In the genomic region with DNA sequence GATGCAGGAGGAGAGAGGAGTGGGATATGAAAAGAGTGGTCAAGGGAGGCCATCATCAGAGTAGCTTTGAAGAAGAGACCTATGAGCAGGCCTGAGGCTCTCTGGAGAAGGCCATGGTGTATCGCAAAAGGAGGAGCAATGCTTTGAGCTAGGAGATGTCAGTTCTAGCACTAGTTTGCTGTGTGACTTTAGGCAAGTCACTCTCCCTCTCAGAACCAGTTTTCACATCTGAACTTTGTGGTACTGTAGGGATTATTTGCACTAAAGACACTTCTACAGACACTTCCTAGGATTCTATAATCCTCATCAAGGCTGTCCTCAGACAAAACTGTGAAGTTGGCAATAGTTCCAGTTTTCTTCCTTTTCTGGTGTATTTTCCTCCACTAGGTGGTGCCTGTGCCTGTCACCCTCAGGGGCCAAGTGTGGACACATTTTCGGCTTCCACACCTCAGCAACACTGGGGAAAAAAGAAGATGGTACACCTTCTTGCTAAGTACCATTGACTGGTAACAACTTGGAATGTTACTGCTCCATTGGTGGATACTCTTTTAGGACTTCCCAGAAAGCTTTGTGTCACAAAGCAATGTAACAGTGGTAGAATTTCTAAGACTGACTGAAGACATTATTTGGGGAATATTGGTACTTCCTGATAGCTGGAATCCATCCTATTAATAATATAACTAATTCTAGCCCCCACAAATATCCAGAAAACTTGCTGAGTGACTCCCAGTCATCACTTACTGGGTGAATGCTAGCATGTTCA, we compare ENCODE assay signal across 14 cellular contexts. TPM values are rescaled to one million over a fixed set of nuclear protein-coding genes. Genes with fewer than 3 reads are reported as not detected.
DNase-seq lines count a peak whose midpoint lies in the region; ATAC-seq, FAIRE-seq and TF ChIP-seq lines count a peak whose summit lies in the region.
"Had no signal": no experiment of that assay in that cellular context is flagged by ENCODE, and none has a peak within 500 bp of the region (broad histone marks: within the 10 kb centered on the region; RNA-seq: fewer than 3 reads in every experiment).

No MANE protein-coding gene starts in this region.

- no peaks in the 10 kb centered on the region for H3K9me3 Mint-ChIP-seq in astrocyte (ENCODE audit: unreplicated experiment)
- H3K9me3 Mint-ChIP-seq: activated naive CD4-positive, alpha-beta T cell treated with anti-CD3 and anti-CD28 coated beads, Interleukin-2, amount 10 ng/mL, durations not matched to agents 7 days and 5 days; T-helper 2 cell treated with Interferon-gamma antibody and Interleukin-4, amounts not matched to agents 5 μg/mL and 100 μg/mL, for 36 hours had no signal

- no peak for TF ChIP-seq POLR2A in stomach (IDR thresholded peaks at IDR 0.05)

- H3K36me3 Mint-ChIP-seq in astrocyte (ENCODE audit: low read depth, unreplicated experiment) = peaks cover 36% of the 10 kb centered on the region
- H3K36me3 Mint-ChIP-seq: activated naive CD4-positive, alpha-beta T cell treated with anti-CD3 and anti-CD28 coated beads, Interleukin-2, amount 10 ng/mL, durations not matched to agents 7 days and 5 days; natural killer cell treated with Interleukin-12 subunit alpha and Interleukin-12 subunit beta and Interleukin-15 and Interleukin-18, amount 100 ng/mL, for 72 hours had no signal

- H3K27ac ChIP-seq in astrocyte (ENCODE audit: low read depth, low read length) = no peak overlapping the region
- H3K27ac ChIP-seq in left lung = no peak overlapping the region
- H3K27ac ChIP-seq in stomach = no peak overlapping the region

- H3K4me3 Mint-ChIP-seq in astrocyte (ENCODE audit: unreplicated experiment) = no peak overlapping the region
- H3K4me3 Mint-ChIP-seq: activated naive CD4-positive, alpha-beta T cell treated with anti-CD3 and anti-CD28 coated beads, Interleukin-2, amount 10 ng/mL, durations not matched to agents 7 days and 5 days; natural killer cell treated with Interleukin-12 subunit alpha and Interleukin-12 subunit beta and Interleukin-15 and Interleukin-18, amount 100 ng/mL, for 72 hours; T-helper 2 cell treated with Interferon-gamma antibody and Interleukin-4, amounts not matched to agents 5 μg/mL and 100 μg/mL, for 36 hours had no signal

- peak; percentile 59 for ATAC-seq in HG02884 (IDR thresholded peaks at IDR 0.05; ENCODE audit: unreplicated experiment)
- ATAC-seq in left lung = peak; percentile 31
- ATAC-seq in GM19023 (IDR thresholded peaks at IDR 0.05; ENCODE audit: unreplicated experiment) = no peak
- ATAC-seq: natural killer cell treated with Interleukin-12 subunit alpha and Interleukin-12 subunit beta and Interleukin-15 and Interleukin-18, amount 100 ng/mL, for 72 hours had no signal

- H4K20me1 ChIP-seq in astrocyte (ENCODE audit: insufficient read depth, low read length) = peaks cover 21% of the 10 kb centered on the region

- H3K4me3 ChIP-seq in astrocyte (ENCODE audit: insufficient read depth, low read depth, low read length) (no peak overlapping the region), left lung (no peak overlapping the region), stomach (no peak overlapping the region)

- intact Hi-C loops in left lung (cut with DNase I) (no loop called here), stomach (cut with DNase I; ENCODE audit: low total_unique reads) (no loop called here)

- peaks cover 30% of the 10 kb centered on the region for H3K79me2 ChIP-seq in astrocyte (ENCODE audit: insufficient read depth, low read length)

- FAIRE-seq in D721Med (lab: Jason Lieb, UNC) = no peak
- no peak for FAIRE-seq in astrocyte (lab: Jason Lieb, UNC)
- FAIRE-seq: frontal cortex, GM12892 had no signal

- no peaks in the 10 kb centered on the region for H3K27me3 Mint-ChIP-seq in astrocyte (ENCODE audit: low read depth, unreplicated experiment)

- H3K4me1 ChIP-seq in astrocyte (ENCODE audit: insufficient read depth, low read length) (no peaks in the 10 kb centered on the region), left lung (no peaks in the 10 kb centered on the region), stomach (no peaks in the 10 kb centered on the region)

- no peak overlapping the region for H3K4me2 ChIP-seq in astrocyte (ENCODE audit: low read length)

- TF ChIP-seq EP300 in stomach (IDR thresholded peaks at IDR 0.05) = no peak

- H2AFZ ChIP-seq in astrocyte (ENCODE audit: low read depth, low read length) = no peak overlapping the region

- H3K9ac ChIP-seq in astrocyte (ENCODE audit: low read length) = no peak overlapping the region

- H3K4me1 Mint-ChIP-seq in astrocyte (ENCODE audit: low read depth, unreplicated experiment) = peaks cover 45% of the 10 kb centered on the region
- H3K4me1 Mint-ChIP-seq: activated naive CD4-positive, alpha-beta T cell treated with anti-CD3 and anti-CD28 coated beads, Interleukin-2, amount 10 ng/mL, durations not matched to agents 7 days and 5 days had no signal

- H3K27me3 ChIP-seq in astrocyte (ENCODE audit: insufficient read depth, low read length) (peaks cover 5% of the 10 kb centered on the region), left lung (peaks cover 0 to 17% of the 10 kb centered on the region in 2 donors), stomach (peaks cover 0 to 2% (median 0%) of the 10 kb centered on the region in 3 donors)

- WGBS in stomach, 5 donors = 74 to 91% (median 87%) methylated on average over 2 of the region's 2 CpGs

- peaks cover 3% of the 10 kb centered on the region for H3K36me3 ChIP-seq in astrocyte (ENCODE audit: insufficient read depth, low read length)
- H3K36me3 ChIP-seq in left lung = no peaks in the 10 kb centered on the region
- no peaks in the 10 kb centered on the region for H3K36me3 ChIP-seq in stomach

- TF ChIP-seq CTCF in D721Med (IDR thresholded peaks at IDR 0.05; ENCODE audit: insufficient read depth, missing control alignments) (peak; percentile 31), astrocyte (IDR thresholded peaks at IDR 0.05; ENCODE audit: insufficient read depth, low read depth, low read length) (peak; percentile 44), left lung (IDR thresholded peaks at IDR 0.05) (peak in 1 of 2 donors; percentile 27), stomach (IDR thresholded peaks at IDR 0.05) (peak in 3 of 7 experiments; percentile 17 to 39 (median 22))

- no peaks in the 10 kb centered on the region for H3K9me3 ChIP-seq in astrocyte (ENCODE audit: insufficient read depth, low read depth, low read length)
- no peaks in the 10 kb centered on the region for H3K9me3 ChIP-seq in left lung
- H3K9me3 ChIP-seq in stomach = no peaks in the 10 kb centered on the region

- H3K27ac Mint-ChIP-seq in astrocyte (ENCODE audit: unreplicated experiment) = no peak overlapping the region
- H3K27ac Mint-ChIP-seq: activated naive CD4-positive, alpha-beta T cell treated with anti-CD3 and anti-CD28 coated beads, Interleukin-2, amount 10 ng/mL, durations not matched to agents 7 days and 5 days; natural killer cell treated with Interleukin-12 subunit alpha and Interleukin-12 subunit beta and Interleukin-15 and Interleukin-18, amount 100 ng/mL, for 72 hours; T-helper 2 cell treated with Interferon-gamma antibody and Interleukin-4, amounts not matched to agents 5 μg/mL and 100 μg/mL, for 36 hours had no signal

- no peak for DNase-seq in D721Med (ENCODE audit: insufficient read length, low spot score)
- DNase-seq in astrocyte (ENCODE audit: low read depth) = no peak
- no peak for DNase-seq in left lung
- no peak for DNase-seq in stomach
- DNase-seq in stimulated activated CD4-positive, alpha-beta T cell treated with anti-CD3 and anti-CD28 coated beads, Interleukin-15, amount 100 ng/mL, for 24 hours = no peak
- no peak for DNase-seq in NCI-H2081 (lab: John Stamatoyannopoulos, UW)
- DNase-seq: activated naive CD4-positive, alpha-beta T cell treated with anti-CD3 and anti-CD28 coated beads, Interleukin-2, amount 10 ng/mL, durations not matched to agents 7 days and 5 days; NCI-H1105 treated with DMSO at 0.1 percent for 48 hours had no signal

RNA-seq across cellular contexts. Expression of gene PAPPA, which starts 9.9 kb away (rescaled TPM):
- total RNA-seq in astrocyte (172 and 208 TPM in 2 replicates), left lung (1 to 10 TPM; 4.3 to 9.8 TPM), stomach (10 to 100 TPM in 1 of 5 donors, 1 to 10 TPM in 2, under 1 TPM in 2; 0.45 to 11.7 (median 7.0) TPM)
- 1 to 10 TPM in 2 of 3 donors, under 1 TPM in 1; 0.73 to 2.6 (median 1.2) TPM for polyA plus RNA-seq in stomach
- total RNA-seq: natural killer cell treated with Interleukin-12 subunit alpha and Interleukin-12 subunit beta and Interleukin-15 and Interleukin-18, amount 100 ng/mL, for 72 hours had no signal

Comparison
In these comparisons a context has a peak if more than half of its experiments do, and no peak if none do; other contexts are left out.
1. RNA of gene PAPPA, which starts 9.9 kb away (total RNA-seq): 172 to 208 TPM in astrocyte; 4.3 to 9.8 TPM in left lung and 0.45 to 11.7 TPM in stomach; every median in the first group is over 10 times any median in the second.